ENCODE assay signal across 9 cellular contexts in the genomic region with DNA sequence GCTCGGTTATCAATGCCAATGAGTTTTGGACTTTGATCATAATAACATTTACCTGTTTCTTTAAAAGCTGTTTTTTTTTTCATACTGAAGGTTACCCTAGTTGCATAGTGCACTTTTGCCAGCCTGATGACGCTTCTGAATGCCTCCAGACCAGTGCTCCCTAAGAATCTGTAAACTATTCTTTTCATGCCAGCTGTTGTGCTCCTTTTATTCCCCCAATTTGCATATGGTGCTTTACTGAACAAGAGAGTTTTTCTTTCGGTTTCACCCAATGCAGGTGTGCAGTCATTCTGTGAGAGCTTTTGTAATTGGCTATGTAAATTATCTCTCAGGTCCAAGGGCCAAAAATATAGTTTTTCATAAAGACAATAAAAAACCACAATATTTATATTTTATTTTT. TPM values are rescaled to one million over a fixed set of nuclear protein-coding genes. Genes with fewer than 3 reads are reported as not detected.
A peak's percentile ranks its signal among the peaks of the same experiment; 100 is the strongest.
DNase-seq lines count a peak whose midpoint lies in the region; ATAC-seq, FAIRE-seq and TF ChIP-seq lines count a peak whose summit lies in the region.
"Had no signal": no experiment of that assay in that cellular context is flagged by ENCODE, and none has a peak within 500 bp of the region (broad histone marks: within the 10 kb centered on the region; RNA-seq: fewer than 3 reads in every experiment).

No MANE protein-coding gene starts in this region.

- no peak overlapping the region for H3K4me3 ChIP-seq in GM06990 (replicated peaks; ENCODE audit: low read depth, low read length)
- H3K4me3 ChIP-seq in body of pancreas: no peak overlapping the region
- H3K4me3 ChIP-seq in kidney (ENCODE audit: low read length in 2 of 2): no peak overlapping the region

- peaks cover 18% of the 10 kb centered on the region for H3K4me1 ChIP-seq in body of pancreas
- H3K4me1 ChIP-seq in kidney (ENCODE audit: control insufficient read depth in 1 of 2, insufficient read depth in 1 of 2, low read depth in 1 of 2, low read length in 2 of 2): no peaks in the 10 kb centered on the region

- ATAC-seq in GM19395 (IDR thresholded peaks at IDR 0.05; ENCODE audit: unreplicated experiment): peak; percentile 92
- peak; percentile 98 for ATAC-seq in HG03175 (IDR thresholded peaks at IDR 0.05; ENCODE audit: unreplicated experiment)
- peak; percentile 72 for ATAC-seq in body of pancreas

- no peak overlapping the region for H3K9ac ChIP-seq in kidney (ENCODE audit: low read length in 2 of 2)

- H3K27ac ChIP-seq in body of pancreas (no peak overlapping the region), kidney (ENCODE audit: low read depth in 2 of 2, low read length in 2 of 2) (no peak overlapping the region)

- 37 to 49% methylated on average over 3 of the region's 3 CpGs for WGBS in body of pancreas, 2 donors

- H3K27me3 ChIP-seq in GM06990 (replicated peaks; ENCODE audit: control insufficient read depth, insufficient read depth, low read length) (no peaks in the 10 kb centered on the region), body of pancreas (no peaks in the 10 kb centered on the region)

- no peak for FAIRE-seq in kidney (lab: Jason Lieb, UNC)
- FAIRE-seq: TTC549 had no signal

- no peak for TF ChIP-seq POLR2A in body of pancreas (IDR thresholded peaks at IDR 0.05)

- intact Hi-C loops in body of pancreas (cut with DNase I) (no loop called here), kidney (cut with DNase I) (no loop called here)

- DNase-seq in GM06990 (ENCODE audit: extremely low read depth, insufficient read length) (peak; percentile 54), body of pancreas (peak; percentile 16 to 42 (median 36)), NCI-H82 (lab: John Stamatoyannopoulos, UW) (no peak), SIG-M5 treated with dmso at 0.1 percent for 504 hours (lab: John Stamatoyannopoulos, UW; ENCODE audit: unreplicated experiment) (no peak), kidney (no peak), activated gamma-delta T cell (lab: John Stamatoyannopoulos, UW) (no peak)

- H3K36me3 ChIP-seq in GM06990 (ENCODE audit: control insufficient read depth, insufficient read depth, low read length) (no peaks in the 10 kb centered on the region), body of pancreas (replicated peaks in 1 of 2; ENCODE audit: insufficient read depth in 1 of 2, low read depth in 2 of 2) (no peaks in the 10 kb centered on the region), kidney (ENCODE audit: control insufficient read depth in 1 of 2, insufficient read depth in 2 of 2, low read length in 2 of 2) (no peaks in the 10 kb centered on the region)

- no peaks in the 10 kb centered on the region for H3K9me3 ChIP-seq in body of pancreas
- no peaks in the 10 kb centered on the region for H3K9me3 ChIP-seq in kidney (ENCODE audit: control insufficient read depth in 1 of 2, low read length in 2 of 2)

- no peak for TF ChIP-seq CTCF in GM06990 (IDR thresholded peaks at IDR 0.05; ENCODE audit: insufficient read depth, low read length, poor library complexity, severe bottlenecking)
- no peak for TF ChIP-seq CTCF in body of pancreas (IDR thresholded peaks at IDR 0.05)
- no peak for TF ChIP-seq CTCF in kidney (IDR thresholded peaks at IDR 0.05; ENCODE audit: borderline replicate concordance, extremely low read depth, insufficient read depth)

RNA-seq across cellular contexts. Expression of a gene that starts 48.1 kb away (rescaled TPM):
- total RNA-seq in body of pancreas: 1 to 10 TPM; 5.9 to 8.3 TPM
- 25.2 TPM for total RNA-seq in kidney
- 3.0 TPM for polyA plus RNA-seq in kidney (ENCODE audit: insufficient read depth, low read depth, low replicate concordance)

Comparison
In these comparisons a context has a peak if more than half of its experiments do, and no peak if none do; other contexts are left out.
1. DNase-seq: peak in GM06990 (single experiment) and body of pancreas (4 of 4); none in NCI-H82 (single experiment), SIG-M5 treated with dmso at 0.1 percent for 504 hours (single experiment), kidney (single experiment) and activated gamma-delta T cell (single experiment).
2. Peak in every context shown above with its lines, with median percentiles within 50 percentile points of each other: ATAC-seq.